Comparison of ENCODE assay signal across 23 cellular contexts in genomic region chr4:105661028-105661427, GRCh38.
"Had no signal": no experiment of that assay in that cellular context is flagged by ENCODE, and none has a peak within 500 bp of the region (broad histone marks: within the 10 kb centered on the region; RNA-seq: fewer than 3 reads in every experiment).

No MANE protein-coding gene starts in this region.

- H3K27me3 ChIP-seq: colonic mucosa, esophagus squamous epithelium, gastrocnemius medialis, heart right ventricle, left lung had no signal

- H3K27ac ChIP-seq: colonic mucosa, epithelial cell of prostate, esophagus squamous epithelium, gastrocnemius medialis, heart right ventricle, left lung, lower lobe of right lung had no signal

- H3K36me3 ChIP-seq: colonic mucosa, esophagus squamous epithelium, gastrocnemius medialis, heart right ventricle, left lung, lower lobe of right lung had no signal

- DNase-seq: colonic mucosa; cortex of kidney; effector CD8-positive, alpha-beta T cell; effector memory CD8-positive, alpha-beta T cell; endodermal cell; erythroblast; esophagus squamous epithelium; foreskin fibroblast; foreskin melanocyte; gastrocnemius medialis; glutamatergic neuron; head of caudate nucleus; heart right ventricle; hippocampal formation; left cardiac atrium; left lung; left ventricle myocardium superior; lower lobe of right lung; mesenchymal stem cell; mucosa of descending colon; naive B cell had no signal

- H3K4me1 ChIP-seq: colonic mucosa, esophagus squamous epithelium, gastrocnemius medialis, left lung, lower lobe of right lung had no signal

- ATAC-seq: effector memory CD8-positive, alpha-beta T cell; esophagus mucosa; gastrocnemius medialis; heart right ventricle; left cardiac atrium; left lung; left ventricle myocardium superior; lower lobe of right lung; mucosa of descending colon had no signal

- H3K9me3 ChIP-seq: colonic mucosa, esophagus squamous epithelium, gastrocnemius medialis, heart right ventricle, left lung, lower lobe of right lung, mucosa of descending colon had no signal

- H3K4me3 ChIP-seq: colonic mucosa, esophagus squamous epithelium, gastrocnemius medialis, heart right ventricle, left lung, lower lobe of right lung, mucosa of descending colon had no signal
